Comparison of ENCODE assay signal across 1 cellular context in genomic region chr4:186643501-186644315, GRCh38.
A peak's percentile ranks its signal among the peaks of the same experiment; 100 is the strongest.
TF ChIP-seq lines count a peak whose summit lies in the region.

No MANE protein-coding gene starts in this region.

TF ChIP-seq in K562, 482 proteins besides CTCF, POLR2A, EP300 and RAD21 (continued from another document):
- TF ChIP-seq, protein P1, sequence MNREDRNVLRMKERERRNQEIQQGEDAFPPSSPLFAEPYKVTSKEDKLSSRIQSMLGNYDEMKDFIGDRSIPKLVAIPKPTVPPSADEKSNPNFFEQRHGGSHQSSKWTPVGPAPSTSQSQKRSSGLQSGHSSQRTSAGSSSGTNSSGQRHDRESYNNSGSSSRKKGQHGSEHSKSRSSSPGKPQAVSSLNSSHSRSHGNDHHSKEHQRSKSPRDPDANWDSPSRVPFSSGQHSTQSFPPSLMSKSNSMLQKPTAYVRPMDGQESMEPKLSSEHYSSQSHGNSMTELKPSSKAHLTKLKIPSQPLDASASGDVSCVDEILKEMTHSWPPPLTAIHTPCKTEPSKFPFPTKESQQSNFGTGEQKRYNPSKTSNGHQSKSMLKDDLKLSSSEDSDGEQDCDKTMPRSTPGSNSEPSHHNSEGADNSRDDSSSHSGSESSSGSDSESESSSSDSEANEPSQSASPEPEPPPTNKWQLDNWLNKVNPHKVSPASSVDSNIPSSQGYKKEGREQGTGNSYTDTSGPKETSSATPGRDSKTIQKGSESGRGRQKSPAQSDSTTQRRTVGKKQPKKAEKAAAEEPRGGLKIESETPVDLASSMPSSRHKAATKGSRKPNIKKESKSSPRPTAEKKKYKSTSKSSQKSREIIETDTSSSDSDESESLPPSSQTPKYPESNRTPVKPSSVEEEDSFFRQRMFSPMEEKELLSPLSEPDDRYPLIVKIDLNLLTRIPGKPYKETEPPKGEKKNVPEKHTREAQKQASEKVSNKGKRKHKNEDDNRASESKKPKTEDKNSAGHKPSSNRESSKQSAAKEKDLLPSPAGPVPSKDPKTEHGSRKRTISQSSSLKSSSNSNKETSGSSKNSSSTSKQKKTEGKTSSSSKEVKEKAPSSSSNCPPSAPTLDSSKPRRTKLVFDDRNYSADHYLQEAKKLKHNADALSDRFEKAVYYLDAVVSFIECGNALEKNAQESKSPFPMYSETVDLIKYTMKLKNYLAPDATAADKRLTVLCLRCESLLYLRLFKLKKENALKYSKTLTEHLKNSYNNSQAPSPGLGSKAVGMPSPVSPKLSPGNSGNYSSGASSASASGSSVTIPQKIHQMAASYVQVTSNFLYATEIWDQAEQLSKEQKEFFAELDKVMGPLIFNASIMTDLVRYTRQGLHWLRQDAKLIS (CRISPR knock-in tag; IDR thresholded peaks at IDR 0.05): no peak
- TF ChIP-seq KAT8 (IDR thresholded peaks at IDR 0.05; ENCODE audit: low read depth) (no peak), EHMT2 (IDR thresholded peaks at IDR 0.05) (no peak), GMEB1 (CRISPR knock-in tag; IDR thresholded peaks at IDR 0.05) (no peak), LCOR (CRISPR knock-in tag; IDR thresholded peaks at IDR 0.05) (0 out of 2 replicates have a peak, but pooled peaks have one; percentile 45), ELF2 (CRISPR knock-in tag; IDR thresholded peaks at IDR 0.05) (no peak), ZFP36 (IDR thresholded peaks at IDR 0.05; ENCODE audit: low read depth, low read length, partially characterized antibody) (no peak), GATA2 (CRISPR knock-in tag; IDR thresholded peaks at IDR 0.05) (no peak), PHTF2 (CRISPR knock-in tag; IDR thresholded peaks at IDR 0.05) (no peak), CTCFL (IDR thresholded peaks at IDR 0.05; ENCODE audit: borderline replicate concordance, insufficient read depth, low read depth, low read length, poor library complexity, severe bottlenecking) (no peak), RB1 (IDR thresholded peaks at IDR 0.05; ENCODE audit: low read depth) (no peak), MAFF (IDR thresholded peaks at IDR 0.05; ENCODE audit: low read length) (peak; percentile 23; the same call in 1 of the 2 replicates), PTTG1 (tag; IDR thresholded peaks at IDR 0.05; ENCODE audit: low read depth) (no peak), EZH2 (IDR thresholded peaks at IDR 0.05; ENCODE audit: borderline replicate concordance, low read depth, low read length) (no peak), CC2D1A (IDR thresholded peaks at IDR 0.05) (no peak)
- TF ChIP-seq, protein P2, sequence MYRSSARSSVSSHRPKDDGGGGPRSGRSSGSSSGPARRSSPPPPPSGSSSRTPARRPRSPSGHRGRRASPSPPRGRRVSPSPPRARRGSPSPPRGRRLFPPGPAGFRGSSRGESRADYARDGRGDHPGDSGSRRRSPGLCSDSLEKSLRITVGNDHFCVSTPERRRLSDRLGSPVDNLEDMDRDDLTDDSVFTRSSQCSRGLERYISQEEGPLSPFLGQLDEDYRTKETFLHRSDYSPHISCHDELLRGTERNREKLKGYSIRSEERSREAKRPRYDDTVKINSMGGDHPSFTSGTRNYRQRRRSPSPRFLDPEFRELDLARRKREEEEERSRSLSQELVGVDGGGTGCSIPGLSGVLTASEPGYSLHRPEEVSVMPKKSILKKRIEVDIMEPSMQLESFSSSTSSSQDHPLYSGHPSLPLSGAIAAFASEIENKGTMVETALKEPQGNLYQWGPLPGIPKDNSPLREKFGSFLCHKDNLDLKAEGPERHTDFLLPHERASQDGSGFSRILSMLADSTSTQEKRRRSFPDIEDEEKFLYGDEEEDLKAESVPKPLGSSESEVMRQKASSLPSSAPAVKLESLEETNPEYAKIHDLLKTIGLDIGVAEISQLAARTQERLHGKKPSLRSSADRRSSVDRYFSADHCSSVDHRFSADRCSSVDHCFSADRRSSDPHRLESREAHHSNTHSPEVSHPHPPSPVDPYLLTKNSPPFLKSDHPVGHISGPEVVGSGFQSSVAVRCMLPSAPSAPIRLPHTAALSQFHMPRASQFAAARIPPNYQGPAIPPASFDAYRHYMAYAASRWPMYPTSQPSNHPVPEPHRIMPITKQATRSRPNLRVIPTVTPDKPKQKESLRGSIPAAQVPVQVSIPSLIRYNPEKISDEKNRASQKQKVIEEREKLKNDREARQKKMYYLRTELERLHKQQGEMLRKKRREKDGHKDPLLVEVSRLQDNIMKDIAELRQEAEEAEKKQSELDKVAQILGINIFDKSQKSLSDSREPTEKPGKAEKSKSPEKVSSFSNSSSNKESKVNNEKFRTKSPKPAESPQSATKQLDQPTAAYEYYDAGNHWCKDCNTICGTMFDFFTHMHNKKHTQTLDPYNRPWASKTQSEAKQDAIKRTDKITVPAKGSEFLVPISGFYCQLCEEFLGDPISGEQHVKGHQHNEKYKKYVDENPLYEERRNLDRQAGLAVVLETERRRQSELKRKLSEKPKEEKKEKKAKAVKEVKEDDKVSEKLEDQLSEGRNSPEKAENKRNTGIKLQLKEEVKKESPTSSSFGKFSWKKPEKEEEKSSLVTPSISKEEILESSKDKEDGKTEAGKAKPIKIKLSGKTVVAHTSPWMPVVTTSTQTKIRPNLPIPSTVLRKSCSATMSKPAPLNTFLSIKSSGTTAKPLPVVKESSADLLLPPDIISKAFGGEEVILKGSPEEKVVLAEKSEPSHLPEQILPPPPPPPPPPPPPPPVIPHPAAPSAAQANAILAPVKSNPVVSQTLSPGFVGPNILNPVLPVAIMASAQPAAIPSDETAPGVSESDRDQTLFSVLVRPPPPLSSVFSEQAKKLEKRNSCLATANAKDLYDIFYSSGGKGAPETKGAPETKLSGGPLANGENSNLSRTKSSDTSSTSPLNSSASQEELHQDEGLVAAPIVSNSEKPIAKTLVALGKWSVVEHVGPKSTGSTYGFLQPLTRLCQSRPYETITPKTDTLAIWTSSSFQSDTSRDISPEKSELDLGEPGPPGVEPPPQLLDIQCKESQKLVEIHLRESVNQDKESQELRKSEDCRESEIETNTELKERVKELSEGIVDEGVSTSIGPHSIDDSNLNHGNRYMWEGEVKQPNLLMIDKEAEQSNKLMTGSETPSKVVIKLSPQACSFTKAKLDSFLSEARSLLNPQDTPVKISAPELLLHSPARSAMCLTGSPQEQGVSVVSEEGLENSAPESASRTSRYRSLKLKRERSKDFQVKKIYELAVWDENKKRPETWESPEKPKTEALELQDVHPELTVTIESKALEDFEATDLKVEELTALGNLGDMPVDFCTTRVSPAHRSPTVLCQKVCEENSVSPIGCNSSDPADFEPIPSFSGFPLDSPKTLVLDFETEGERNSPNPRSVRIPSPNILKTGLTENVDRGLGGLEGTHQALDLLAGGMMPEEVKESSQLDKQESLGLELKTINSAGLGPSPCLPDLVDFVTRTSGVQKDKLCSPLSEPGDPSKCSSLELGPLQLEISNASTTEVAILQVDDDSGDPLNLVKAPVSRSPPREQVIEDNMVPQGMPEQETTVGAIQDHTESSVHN (IDR thresholded peaks at IDR 0.05; ENCODE audit: borderline replicate concordance in 1 of 2, low read depth in 1 of 2): no peak
